1 cellular context compared by ENCODE assay signal in genomic region chr1:218742478-218743260, GRCh38.
TF ChIP-seq lines count a peak whose summit lies in the region.

No MANE protein-coding gene starts in this region.

TF ChIP-seq in WTC11, 78 proteins besides CTCF, POLR2A, EP300 and RAD21 (continued from another document):
- no peak for TF ChIP-seq ZMAT4 (CRISPR knock-in tag; IDR thresholded peaks at IDR 0.05)
- TF ChIP-seq IRF1 (CRISPR knock-in tag; IDR thresholded peaks at IDR 0.05), result no peak
